13 cellular contexts compared by ENCODE assay signal in genomic region chr6:18004256-18004985, GRCh38. TPM values are rescaled to one million over a fixed set of nuclear protein-coding genes. Genes with fewer than 3 reads are reported as not detected.
DNase-seq lines count a peak whose midpoint lies in the region; ATAC-seq and TF ChIP-seq lines count a peak whose summit lies in the region.
"Had no signal": no experiment of that assay in that cellular context is flagged by ENCODE, and none has a peak within 500 bp of the region (broad histone marks: within the 10 kb centered on the region; RNA-seq: fewer than 3 reads in every experiment).

No MANE protein-coding gene starts in this region.

- no peak overlapping the region for H2BK12ac ChIP-seq in trophoblast cell (ENCODE audit: low read length)

- no peaks in the 10 kb centered on the region for H3K36me3 Mint-ChIP-seq in HFFc6 (ENCODE audit: low read depth)
- H3K36me3 Mint-ChIP-seq: CD14-positive monocyte had no signal

- H2AK5ac ChIP-seq in trophoblast cell (ENCODE audit: low read length) = no peak overlapping the region

- no peak overlapping the region; the same call in 1 of the 2 replicates for H3K4me3 Mint-ChIP-seq in HFFc6
- H3K4me3 Mint-ChIP-seq: CD14-positive monocyte; CD8-positive, alpha-beta memory T cell had no signal

- H3K4me2 ChIP-seq in trophoblast cell (ENCODE audit: low read length) = no peak overlapping the region
- H3K4me2 ChIP-seq: A549 had no signal

- H4K8ac ChIP-seq in trophoblast cell (ENCODE audit: low read depth, low read length) = no peak overlapping the region

- no CpG with 5 or more reads among the region's 10 CpGs for WGBS in trophoblast cell (ENCODE audit: extremely low coverage, insufficient coverage, insufficient read length)

- no peak for ATAC-seq in HG02798 (IDR thresholded peaks at IDR 0.05; ENCODE audit: poor library complexity, unreplicated experiment)
- ATAC-seq: A549 had no signal

- H3K27me3 ChIP-seq in trophoblast cell (ENCODE audit: insufficient read depth, low read length) = no peaks in the 10 kb centered on the region

- no peaks in the 10 kb centered on the region for H3K9me3 Mint-ChIP-seq in HFFc6
- H3K9me3 Mint-ChIP-seq: CD14-positive monocyte had no signal

- H3K27ac ChIP-seq in trophoblast cell (ENCODE audit: low read depth, low read length) = no peak overlapping the region
- H3K27ac ChIP-seq: A549, HL-60 had no signal

- no peak overlapping the region for H2BK120ac ChIP-seq in trophoblast cell (ENCODE audit: insufficient read depth, low read length, poor library complexity)

- H3K18ac ChIP-seq in trophoblast cell (ENCODE audit: low read length) = no peak overlapping the region

- no peak for TF ChIP-seq CTCF in HFFc6 (IDR thresholded peaks at IDR 0.05)

- no peak overlapping the region for H4K91ac ChIP-seq in trophoblast cell (ENCODE audit: low read depth, low read length)

- H3K9ac ChIP-seq in trophoblast cell (ENCODE audit: low read length) = no peak overlapping the region

- H3K4ac ChIP-seq in trophoblast cell (ENCODE audit: low read depth, low read length) = no peak overlapping the region

- H3K4me1 ChIP-seq in trophoblast cell (ENCODE audit: control insufficient read depth in 1 of 2, insufficient read depth in 2 of 2, low read length in 2 of 2) = peaks cover 4% of the 10 kb centered on the region in 2 experiments
- H3K4me1 ChIP-seq: A549, Caco-2 had no signal

- H4K12ac ChIP-seq in trophoblast cell (ENCODE audit: low read depth, low read length) = no peak overlapping the region

- H3K4me1 Mint-ChIP-seq in HFFc6 (ENCODE audit: low read depth) = peaks cover 19% of the 10 kb centered on the region
- H3K4me1 Mint-ChIP-seq: CD14-positive monocyte; CD8-positive, alpha-beta memory T cell had no signal

- H3K27ac Mint-ChIP-seq in HFFc6 = peak overlapping the region; percentile 83; the same call in 1 of the 2 replicates
- H3K27ac Mint-ChIP-seq: CD8-positive, alpha-beta memory T cell had no signal

- no peak overlapping the region for H3K4me3 ChIP-seq in trophoblast cell (ENCODE audit: low read depth, low read length)
- H3K4me3 ChIP-seq: A549, HAP-1 had no signal

- H3K27me3 Mint-ChIP-seq in HFFc6 (ENCODE audit: insufficient read depth) = peaks cover 2% of the 10 kb centered on the region; the same call in 1 of the 2 replicates

- intact Hi-C loops in head of caudate nucleus (cut with DNase I) = no loop called here

- no peaks in the 10 kb centered on the region for H3K9me3 ChIP-seq in trophoblast cell (ENCODE audit: insufficient read depth, low read depth, low read length)
- H3K9me3 ChIP-seq: A549, Caco-2, HAP-1 had no signal

- H3K23ac ChIP-seq in trophoblast cell (ENCODE audit: low read length) = no peak overlapping the region

- H2AFZ ChIP-seq in trophoblast cell (ENCODE audit: insufficient read depth, low read length, poor library complexity) = no peak overlapping the region

- H3K79me2 ChIP-seq in trophoblast cell (ENCODE audit: control insufficient read depth, insufficient read depth, low read length, poor library complexity) = no peaks in the 10 kb centered on the region

- H3K36me3 ChIP-seq in trophoblast cell (ENCODE audit: control insufficient read depth in 1 of 2, insufficient read depth in 2 of 2, low read length in 2 of 2) = no peaks in the 10 kb centered on the region
- H3K36me3 ChIP-seq: HAP-1 had no signal

- no peaks in the 10 kb centered on the region for H3K79me1 ChIP-seq in trophoblast cell (ENCODE audit: low read length)

- no peak overlapping the region for H3K14ac ChIP-seq in trophoblast cell (ENCODE audit: low read length)

- no peak overlapping the region for H2BK5ac ChIP-seq in trophoblast cell (ENCODE audit: low read depth, low read length, poor library complexity)

- DNase-seq in HFFc6 (no peak), head of caudate nucleus (peak in 28 of 42 donors; percentile 15 to 74 (median 46)), putamen (ENCODE audit: low spot score) (peak; percentile 49), trophoblast cell (no peak)
- no peak for DNase-seq in activated naive CD4-positive, alpha-beta T cell treated with anti-CD3 and anti-CD28 coated beads, Interleukin-2, amount 50 U/mL, for 16 hours
- DNase-seq: Caco-2; CD8-positive, alpha-beta memory T cell; KG1 had no signal

RNA-seq across cellular contexts. Expression of gene KIF13A, which starts 17.0 kb away (rescaled TPM):
- total RNA-seq in HFFc6 (2021; fragmentation: NEBNext Ultra II Directional; extraction: Animal tissue kit (Norgen Biotek cat#: 25700)) = 10 to 100 TPM; 63.7 to 72.8 (median 66.4) TPM
- polyA plus RNA-seq in trophoblast cell (2013) = 53.4 and 54.2 TPM in 2 replicates

Comparison
In these comparisons a context has a peak if more than half of its experiments do, and no peak if none do; other contexts are left out.
1. DNase-seq: peak in head of caudate nucleus (28 of 42) and putamen (single experiment); none in HFFc6 (single experiment), activated naive CD4-positive, alpha-beta T cell treated with anti-CD3 and anti-CD28 coated beads, Interleukin-2, amount 50 U/mL, for 16 hours (single experiment) and trophoblast cell (0 of 2).